1 cellular context compared by ENCODE assay signal in the genomic region with DNA sequence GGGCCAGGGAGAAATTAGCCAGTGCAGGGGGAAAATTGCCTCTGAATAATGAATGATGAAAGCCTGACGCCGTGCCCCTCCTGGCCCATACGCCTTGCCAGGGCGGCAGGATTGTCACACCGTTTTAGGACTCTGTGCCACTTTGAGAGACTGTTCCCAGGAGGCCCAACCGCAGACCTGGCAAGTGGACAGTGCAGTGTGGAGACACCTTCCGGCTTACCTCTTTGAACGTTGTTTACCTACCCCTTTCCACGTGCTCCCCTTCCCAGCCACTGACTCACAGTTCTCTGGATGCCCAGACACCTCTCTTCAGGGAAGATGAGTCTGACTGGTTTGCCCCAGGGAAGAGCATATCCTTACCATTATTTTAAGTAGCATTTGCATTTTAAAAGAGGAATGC.
A peak's percentile ranks its signal among the peaks of the same experiment; 100 is the strongest.
TF ChIP-seq lines count a peak whose summit lies in the region.

No MANE protein-coding gene starts in this region.

TF ChIP-seq in HepG2, 621 proteins besides CTCF, POLR2A, EP300 and RAD21 (continued from another document and continues in another):
- TF ChIP-seq HNF1A (IDR thresholded peaks at IDR 0.05; ENCODE audit: low read depth) (no peak), HNF1A (CRISPR knock-in tag; IDR thresholded peaks at IDR 0.05; ENCODE audit: borderline replicate concordance) (no peak), ZSCAN20 (CRISPR knock-in tag; IDR thresholded peaks at IDR 0.05; ENCODE audit: borderline replicate concordance) (no peak), REL (CRISPR knock-in tag; conservative IDR thresholded peaks at IDR 0.05) (no peak), MLLT10 (CRISPR knock-in tag; IDR thresholded peaks at IDR 0.05) (no peak), PTBP1 (IDR thresholded peaks at IDR 0.05; ENCODE audit: low read depth, low read length, poor library complexity, severe bottlenecking) (no peak), ZNF326 (CRISPR knock-in tag; IDR thresholded peaks at IDR 0.05; ENCODE audit: borderline replicate concordance) (no peak), SP140L (CRISPR knock-in tag; IDR thresholded peaks at IDR 0.05; ENCODE audit: borderline replicate concordance) (no peak), ZNF430 (CRISPR knock-in tag; IDR thresholded peaks at IDR 0.05) (no peak), ZSCAN30 (CRISPR knock-in tag; IDR thresholded peaks at IDR 0.05) (no peak), BCL6 (CRISPR knock-in tag; IDR thresholded peaks at IDR 0.05) (peak; percentile 80), ZNF766 (CRISPR knock-in tag; IDR thresholded peaks at IDR 0.05; ENCODE audit: borderline replicate concordance) (no peak), ZNF30 (CRISPR knock-in tag; IDR thresholded peaks at IDR 0.05) (no peak), YEATS4 (CRISPR knock-in tag; IDR thresholded peaks at IDR 0.05; ENCODE audit: borderline replicate concordance) (0 out of 2 replicates have a peak, but pooled peaks have one; percentile 38), NKX3-1 (CRISPR knock-in tag; IDR thresholded peaks at IDR 0.05) (no peak), HOXA5 (CRISPR knock-in tag; IDR thresholded peaks at IDR 0.05) (no peak), ATF4 (CRISPR knock-in tag; IDR thresholded peaks at IDR 0.05) (peak in 1 of 2 experiments; percentile 47; a peak in 2 of 4 replicates), ZNF225 (CRISPR knock-in tag; IDR thresholded peaks at IDR 0.05) (no peak), DMTF1 (CRISPR knock-in tag; IDR thresholded peaks at IDR 0.05) (no peak), RBM39 (IDR thresholded peaks at IDR 0.05; ENCODE audit: low read depth, low read length, poor library complexity, severe bottlenecking) (no peak), HNRNPLL (IDR thresholded peaks at IDR 0.05; ENCODE audit: low read depth, low read length, poor library complexity, severe bottlenecking) (no peak), HCFC1 (IDR thresholded peaks at IDR 0.05; ENCODE audit: low read depth, low read length) (no peak), PCBP2 (optimal IDR thresholded peaks at IDR 0.05; ENCODE audit: low read depth, low read length, poor library complexity, severe bottlenecking) (no peak), MIXL1 (CRISPR knock-in tag; IDR thresholded peaks at IDR 0.05) (no peak), ZNF432 (CRISPR knock-in tag; IDR thresholded peaks at IDR 0.05; ENCODE audit: borderline replicate concordance) (no peak), SAP130 (CRISPR knock-in tag; IDR thresholded peaks at IDR 0.05; ENCODE audit: low read depth) (peak; percentile 76), NR2F6 (IDR thresholded peaks at IDR 0.05) (0 out of 2 replicates have a peak, but pooled peaks have one; percentile 15), NR2F6 (CRISPR knock-in tag; IDR thresholded peaks at IDR 0.05) (no peak), RFXANK (CRISPR knock-in tag; IDR thresholded peaks at IDR 0.05) (no peak), ZNF569 (CRISPR knock-in tag; IDR thresholded peaks at IDR 0.05; ENCODE audit: borderline replicate concordance) (no peak), ZNF33A (CRISPR knock-in tag; IDR thresholded peaks at IDR 0.05; ENCODE audit: borderline replicate concordance) (no peak), SNAPC4 (CRISPR knock-in tag; IDR thresholded peaks at IDR 0.05) (no peak)
- TF ChIP-seq, protein P1, sequence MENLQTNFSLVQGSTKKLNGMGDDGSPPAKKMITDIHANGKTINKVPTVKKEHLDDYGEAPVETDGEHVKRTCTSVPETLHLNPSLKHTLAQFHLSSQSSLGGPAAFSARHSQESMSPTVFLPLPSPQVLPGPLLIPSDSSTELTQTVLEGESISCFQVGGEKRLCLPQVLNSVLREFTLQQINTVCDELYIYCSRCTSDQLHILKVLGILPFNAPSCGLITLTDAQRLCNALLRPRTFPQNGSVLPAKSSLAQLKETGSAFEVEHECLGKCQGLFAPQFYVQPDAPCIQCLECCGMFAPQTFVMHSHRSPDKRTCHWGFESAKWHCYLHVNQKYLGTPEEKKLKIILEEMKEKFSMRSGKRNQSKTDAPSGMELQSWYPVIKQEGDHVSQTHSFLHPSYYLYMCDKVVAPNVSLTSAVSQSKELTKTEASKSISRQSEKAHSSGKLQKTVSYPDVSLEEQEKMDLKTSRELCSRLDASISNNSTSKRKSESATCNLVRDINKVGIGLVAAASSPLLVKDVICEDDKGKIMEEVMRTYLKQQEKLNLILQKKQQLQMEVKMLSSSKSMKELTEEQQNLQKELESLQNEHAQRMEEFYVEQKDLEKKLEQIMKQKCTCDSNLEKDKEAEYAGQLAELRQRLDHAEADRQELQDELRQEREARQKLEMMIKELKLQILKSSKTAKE (CRISPR knock-in tag; IDR thresholded peaks at IDR 0.05; ENCODE audit: borderline replicate concordance) = peak; percentile 74; the same call in 1 of the 2 replicates
- TF ChIP-seq, protein P2, sequence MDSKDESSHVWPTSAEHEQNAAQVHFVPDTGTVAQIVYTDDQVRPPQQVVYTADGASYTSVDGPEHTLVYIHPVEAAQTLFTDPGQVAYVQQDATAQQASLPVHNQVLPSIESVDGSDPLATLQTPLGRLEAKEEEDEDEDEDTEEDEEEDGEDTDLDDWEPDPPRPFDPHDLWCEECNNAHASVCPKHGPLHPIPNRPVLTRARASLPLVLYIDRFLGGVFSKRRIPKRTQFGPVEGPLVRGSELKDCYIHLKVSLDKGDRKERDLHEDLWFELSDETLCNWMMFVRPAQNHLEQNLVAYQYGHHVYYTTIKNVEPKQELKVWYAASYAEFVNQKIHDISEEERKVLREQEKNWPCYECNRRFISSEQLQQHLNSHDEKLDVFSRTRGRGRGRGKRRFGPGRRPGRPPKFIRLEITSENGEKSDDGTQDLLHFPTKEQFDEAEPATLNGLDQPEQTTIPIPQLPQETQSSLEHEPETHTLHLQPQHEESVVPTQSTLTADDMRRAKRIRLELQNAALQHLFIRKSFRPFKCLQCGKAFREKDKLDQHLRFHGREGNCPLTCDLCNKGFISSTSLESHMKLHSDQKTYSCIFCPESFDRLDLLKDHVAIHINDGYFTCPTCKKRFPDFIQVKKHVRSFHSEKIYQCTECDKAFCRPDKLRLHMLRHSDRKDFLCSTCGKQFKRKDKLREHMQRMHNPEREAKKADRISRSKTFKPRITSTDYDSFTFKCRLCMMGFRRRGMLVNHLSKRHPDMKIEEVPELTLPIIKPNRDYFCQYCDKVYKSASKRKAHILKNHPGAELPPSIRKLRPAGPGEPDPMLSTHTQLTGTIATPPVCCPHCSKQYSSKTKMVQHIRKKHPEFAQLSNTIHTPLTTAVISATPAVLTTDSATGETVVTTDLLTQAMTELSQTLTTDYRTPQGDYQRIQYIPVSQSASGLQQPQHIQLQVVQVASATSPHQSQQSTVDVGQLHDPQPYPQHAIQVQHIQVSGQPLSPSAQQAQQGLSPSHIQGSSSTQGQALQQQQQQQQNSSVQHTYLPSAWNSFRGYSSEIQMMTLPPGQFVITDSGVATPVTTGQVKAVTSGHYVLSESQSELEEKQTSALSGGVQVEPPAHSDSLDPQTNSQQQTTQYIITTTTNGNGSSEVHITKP (CRISPR knock-in tag; IDR thresholded peaks at IDR 0.05; ENCODE audit: low read depth) = peak; percentile 47; the same call in 1 of the 2 replicates
- TF ChIP-seq, protein P3, sequence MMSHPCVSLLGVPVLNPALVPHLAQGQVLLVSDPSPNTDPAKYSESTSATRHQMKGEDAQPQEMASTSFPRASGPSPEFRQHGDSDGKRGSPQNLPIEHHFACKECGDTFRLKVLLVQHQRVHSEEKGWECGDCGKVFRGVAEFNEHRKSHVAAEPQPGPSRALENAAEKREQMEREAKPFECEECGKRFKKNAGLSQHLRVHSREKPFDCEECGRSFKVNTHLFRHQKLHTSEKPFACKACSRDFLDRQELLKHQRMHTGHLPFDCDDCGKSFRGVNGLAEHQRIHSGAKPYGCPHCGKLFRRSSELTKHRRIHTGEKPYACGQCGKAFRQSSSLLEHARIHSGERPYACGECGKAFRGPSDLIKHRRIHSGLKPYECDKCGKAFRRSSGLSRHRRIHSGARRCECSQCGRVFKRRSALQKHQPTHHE (CRISPR knock-in tag; IDR thresholded peaks at IDR 0.05; ENCODE audit: borderline replicate concordance) = no peak
